22 cellular contexts compared by ENCODE assay signal in genomic region chr17:45828171-45829133, GRCh38. TPM values are rescaled to one million over a fixed set of nuclear protein-coding genes. Genes with fewer than 3 reads are reported as not detected.
DNase-seq lines count a peak whose midpoint lies in the region; ATAC-seq and TF ChIP-seq lines count a peak whose summit lies in the region.
"Had no signal": no experiment of that assay in that cellular context is flagged by ENCODE, and none has a peak within 500 bp of the region (broad histone marks: within the 10 kb centered on the region; RNA-seq: fewer than 3 reads in every experiment).

No MANE protein-coding gene starts in this region.

- H3K27me3 ChIP-seq in breast epithelium (no peaks in the 10 kb centered on the region), SJCRH30 (peaks cover 10% of the 10 kb centered on the region), endodermal cell (ENCODE audit: control insufficient read depth, insufficient read depth, low read length, poor library complexity, severe bottlenecking) (no peaks in the 10 kb centered on the region)

- no peak overlapping the region for H3K27ac ChIP-seq in breast epithelium
- H3K27ac ChIP-seq in SJCRH30: no peak overlapping the region
- no peak overlapping the region for H3K27ac ChIP-seq in endodermal cell (ENCODE audit: low read depth, low read length)
- H3K27ac ChIP-seq: A549 had no signal

- TF ChIP-seq POLR2A in breast epithelium (IDR thresholded peaks at IDR 0.05): no peak

- H3K36me3 Mint-ChIP-seq in MCF 10A (ENCODE audit: insufficient read depth, unreplicated experiment): no peaks in the 10 kb centered on the region
- no peaks in the 10 kb centered on the region for H3K36me3 Mint-ChIP-seq in endodermal cell (ENCODE audit: low read depth)
- H3K36me3 Mint-ChIP-seq in activated T-helper 2 cell treated with anti-CD3 and anti-CD28 coated beads, Interferon-gamma antibody, Interleukin-2, Interleukin-4, amounts not matched to agents 10 μg/mL and 5 μg/mL and 100 μg/mL, durations not matched to agents 14 hours and 24 hours and 36 hours (ENCODE audit: low read depth): no peaks in the 10 kb centered on the region
- no peaks in the 10 kb centered on the region for H3K36me3 Mint-ChIP-seq in activated CD8-positive, alpha-beta T cell treated with anti-CD3 and anti-CD28 coated beads for 36 hours (ENCODE audit: low read depth)
- H3K36me3 Mint-ChIP-seq: activated naive CD4-positive, alpha-beta T cell treated with anti-CD3 and anti-CD28 coated beads, Interleukin-2, amount 50 U/mL, for 72 hours; CD4-positive, CD25-positive, alpha-beta regulatory T cell had no signal

- ATAC-seq in GM18520 (IDR thresholded peaks at IDR 0.05; ENCODE audit: unreplicated experiment): no peak
- no peak for ATAC-seq in activated CD8-positive, alpha-beta T cell treated with anti-CD3 and anti-CD28 coated beads for 36 hours
- ATAC-seq: A549; activated naive CD4-positive, alpha-beta T cell treated with anti-CD3 and anti-CD28 coated beads, Interleukin-2, amount 50 U/mL, for 72 hours; mucosa of descending colon had no signal

- H3K9ac ChIP-seq in endodermal cell (ENCODE audit: extremely low read depth, low read length, poor library complexity, severe bottlenecking): no peak overlapping the region

- no TSS peak for BruUV-seq in MCF 10A (replicated peaks; lab: Mats Ljungman, UMichigan)

- H3K4me3 Mint-ChIP-seq in MCF 10A (ENCODE audit: unreplicated experiment) (no peak overlapping the region), endodermal cell (no peak overlapping the region)
- no peak overlapping the region for H3K4me3 Mint-ChIP-seq in activated T-helper 2 cell treated with anti-CD3 and anti-CD28 coated beads, Interferon-gamma antibody, Interleukin-2, Interleukin-4, amounts not matched to agents 10 μg/mL and 5 μg/mL and 100 μg/mL, durations not matched to agents 14 hours and 24 hours and 36 hours (ENCODE audit: low read depth)
- no peak overlapping the region for H3K4me3 Mint-ChIP-seq in activated CD8-positive, alpha-beta T cell treated with anti-CD3 and anti-CD28 coated beads for 36 hours
- H3K4me3 Mint-ChIP-seq: activated CD4-positive, alpha-beta T cell treated with anti-CD3 and anti-CD28 coated beads, Interleukin-2, amount 10 ng/mL, durations not matched to agents 7 days and 5 days; T-helper 2 cell treated with Interferon-gamma antibody and Interleukin-4, amounts not matched to agents 5 μg/mL and 100 μg/mL, for 36 hours had no signal

- H3K27me3 Mint-ChIP-seq in MCF 10A (ENCODE audit: insufficient read depth, unreplicated experiment) (peaks cover 35% of the 10 kb centered on the region), endodermal cell (ENCODE audit: insufficient read depth) (peaks cover 4% of the 10 kb centered on the region)
- no peaks in the 10 kb centered on the region for H3K27me3 Mint-ChIP-seq in activated T-helper 2 cell treated with anti-CD3 and anti-CD28 coated beads, Interferon-gamma antibody, Interleukin-2, Interleukin-4, amounts not matched to agents 10 μg/mL and 5 μg/mL and 100 μg/mL, durations not matched to agents 14 hours and 24 hours and 36 hours (ENCODE audit: low read depth)
- peaks cover 2% of the 10 kb centered on the region for H3K27me3 Mint-ChIP-seq in activated CD8-positive, alpha-beta T cell treated with anti-CD3 and anti-CD28 coated beads for 36 hours
- H3K27me3 Mint-ChIP-seq: activated CD4-positive, alpha-beta T cell treated with anti-CD3 and anti-CD28 coated beads, Interleukin-2, amount 10 ng/mL, durations not matched to agents 7 days and 5 days had no signal

- H3K27ac Mint-ChIP-seq in MCF 10A (ENCODE audit: low read depth, unreplicated experiment) (no peak overlapping the region), endodermal cell (no peak overlapping the region)
- no peak overlapping the region for H3K27ac Mint-ChIP-seq in activated T-helper 2 cell treated with anti-CD3 and anti-CD28 coated beads, Interferon-gamma antibody, Interleukin-2, Interleukin-4, amounts not matched to agents 10 μg/mL and 5 μg/mL and 100 μg/mL, durations not matched to agents 14 hours and 24 hours and 36 hours
- no peak overlapping the region for H3K27ac Mint-ChIP-seq in activated CD8-positive, alpha-beta T cell treated with anti-CD3 and anti-CD28 coated beads for 36 hours
- H3K27ac Mint-ChIP-seq: T-helper 2 cell treated with Interferon-gamma antibody and Interleukin-4, amounts not matched to agents 5 μg/mL and 100 μg/mL, for 36 hours had no signal

- intact Hi-C loops in MCF 10A (cut with micrococcal nuclease): no loop called here
- intact Hi-C loops in breast epithelium (cut with DNase I; ENCODE audit: low total_unique reads): no loop called here
- intact Hi-C loops in activated T-helper 2 cell treated with anti-CD3 and anti-CD28 coated beads, Interferon-gamma antibody, Interleukin-2, Interleukin-4, amounts not matched to agents 10 μg/mL and 5 μg/mL and 100 μg/mL, durations not matched to agents 14 hours and 24 hours and 36 hours (cut with micrococcal nuclease): no loop called here
- intact Hi-C loops in activated CD8-positive, alpha-beta T cell treated with anti-CD3 and anti-CD28 coated beads for 36 hours (cut with micrococcal nuclease): no loop called here

- H3K4me1 Mint-ChIP-seq in MCF 10A (ENCODE audit: insufficient read depth, unreplicated experiment) (no peaks in the 10 kb centered on the region), endodermal cell (no peaks in the 10 kb centered on the region)
- H3K4me1 Mint-ChIP-seq in activated T-helper 2 cell treated with anti-CD3 and anti-CD28 coated beads, Interferon-gamma antibody, Interleukin-2, Interleukin-4, amounts not matched to agents 10 μg/mL and 5 μg/mL and 100 μg/mL, durations not matched to agents 14 hours and 24 hours and 36 hours (ENCODE audit: low read depth): no peaks in the 10 kb centered on the region
- no peaks in the 10 kb centered on the region for H3K4me1 Mint-ChIP-seq in activated CD8-positive, alpha-beta T cell treated with anti-CD3 and anti-CD28 coated beads for 36 hours (ENCODE audit: low read depth)

- TF ChIP-seq CTCF in MCF 10A (IDR thresholded peaks at IDR 0.05; ENCODE audit: unreplicated experiment) (no peak), breast epithelium (IDR thresholded peaks at IDR 0.05) (no peak), endodermal cell (conservative IDR thresholded peaks at IDR 0.05) (peak; percentile 16)
- TF ChIP-seq CTCF in activated CD8-positive, alpha-beta T cell treated with anti-CD3 and anti-CD28 coated beads for 36 hours (IDR thresholded peaks at IDR 0.05): no peak

- no peak overlapping the region for H3K4me3 ChIP-seq in breast epithelium
- no peak overlapping the region for H3K4me3 ChIP-seq in SJCRH30
- H3K4me3 ChIP-seq in endodermal cell (ENCODE audit: low read length): no peak overlapping the region
- H3K4me3 ChIP-seq: A549, HAP-1, mucosa of descending colon had no signal

- DNase-seq in MCF 10A (ENCODE audit: unreplicated experiment): peak; percentile 30
- no peak for DNase-seq in breast epithelium (ENCODE audit: low spot score in 2 of 2)
- DNase-seq in SJCRH30: peak; percentile 76 to 79
- no peak for DNase-seq in endodermal cell
- DNase-seq in activated T-helper 2 cell treated with anti-CD3 and anti-CD28 coated beads, Interferon-gamma antibody, Interleukin-2, Interleukin-4, amounts not matched to agents 10 μg/mL and 5 μg/mL and 100 μg/mL, durations not matched to agents 14 hours and 24 hours and 36 hours (ENCODE audit: low spot score): no peak
- DNase-seq in NCI-H2196 (lab: John Stamatoyannopoulos, UW; ENCODE audit: unreplicated experiment): no peak
- no peak for DNase-seq in activated CD8-positive, alpha-beta T cell treated with anti-CD3 and anti-CD28 coated beads for 36 hours
- DNase-seq: activated CD4-positive, alpha-beta T cell treated with anti-CD3 and anti-CD28 coated beads, Interleukin-2, amount 10 ng/mL, durations not matched to agents 7 days and 5 days; activated T-cell treated with anti-CD3 and anti-CD28 coated beads for 4 hours; CD4-positive, CD25-positive, alpha-beta regulatory T cell; DMS79 treated with DMSO at 0.1 percent for 48 hours; MM.1S; mucosa of descending colon; NCI-H2081 treated with DMSO at 0.1 percent for 48 hours; stimulated activated CD4-positive, alpha-beta T cell treated with anti-CD3 and anti-CD28 coated beads, Interleukin-4, amount 100 ng/mL, for 24 hours had no signal

- no peaks in the 10 kb centered on the region for H3K4me1 ChIP-seq in breast epithelium
- H3K4me1 ChIP-seq in SJCRH30: peaks cover 12% of the 10 kb centered on the region
- no peaks in the 10 kb centered on the region for H3K4me1 ChIP-seq in endodermal cell (ENCODE audit: control insufficient read depth, insufficient read depth, low read length)
- H3K4me1 ChIP-seq: A549, HAP-1 had no signal

- H3K9me3 Mint-ChIP-seq in MCF 10A (ENCODE audit: unreplicated experiment) (no peaks in the 10 kb centered on the region), endodermal cell (no peaks in the 10 kb centered on the region)
- no peaks in the 10 kb centered on the region for H3K9me3 Mint-ChIP-seq in activated T-helper 2 cell treated with anti-CD3 and anti-CD28 coated beads, Interferon-gamma antibody, Interleukin-2, Interleukin-4, amounts not matched to agents 10 μg/mL and 5 μg/mL and 100 μg/mL, durations not matched to agents 14 hours and 24 hours and 36 hours
- H3K9me3 Mint-ChIP-seq in activated CD8-positive, alpha-beta T cell treated with anti-CD3 and anti-CD28 coated beads for 36 hours: no peaks in the 10 kb centered on the region
- H3K9me3 Mint-ChIP-seq: activated CD4-positive, alpha-beta T cell treated with anti-CD3 and anti-CD28 coated beads, Interleukin-2, amount 10 ng/mL, durations not matched to agents 7 days and 5 days; activated naive CD4-positive, alpha-beta T cell treated with anti-CD3 and anti-CD28 coated beads, Interleukin-2, amount 50 U/mL, for 72 hours; T-helper 2 cell treated with Interferon-gamma antibody and Interleukin-4, amounts not matched to agents 5 μg/mL and 100 μg/mL, for 36 hours had no signal

- H3K9me3 ChIP-seq in breast epithelium (no peaks in the 10 kb centered on the region), SJCRH30 (replicated peaks) (no peaks in the 10 kb centered on the region), endodermal cell (ENCODE audit: control insufficient read depth, low read length) (no peaks in the 10 kb centered on the region)
- H3K9me3 ChIP-seq: A549, HAP-1, mucosa of descending colon had no signal

- 85% methylated on average over 16 to 24 of the region's 24 CpGs for WGBS in endodermal cell (ENCODE audit: insufficient coverage in 1 of 2, insufficient read length in 1 of 2), 2 experiments

- CTCF ChIA-PET in MCF 10A (lab: Yijun Ruan, JAX): interaction anchor here (0.6 to 2.6 kb wide), 5 partner anchors 12 to 187 kb away, joined by 3 to 15 read pairs (median 5); no protein-coding TSS in a partner anchor
- CTCF ChIA-PET in activated CD8-positive, alpha-beta T cell treated with anti-CD3 and anti-CD28 coated beads for 36 hours (lab: Charles Lee): interaction anchor here (1.2 to 1.4 kb wide), 3 partner anchors 9 to 188 kb away, joined by 3 to 4 read pairs (median 4); no protein-coding TSS in a partner anchor

- POLR2A ChIA-PET in MCF 10A (lab: Yijun Ruan, JAX): interaction anchor here (1.0 kb wide), 1 partner anchor 184 kb away, joined by 3 read pairs; no protein-coding TSS in a partner anchor
- POLR2A ChIA-PET in activated CD8-positive, alpha-beta T cell treated with anti-CD3 and anti-CD28 coated beads for 36 hours (lab: Charles Lee): no interaction called here

- H3K36me3 ChIP-seq in breast epithelium (no peaks in the 10 kb centered on the region), SJCRH30 (no peaks in the 10 kb centered on the region), endodermal cell (ENCODE audit: control insufficient read depth, insufficient read depth, low read length) (no peaks in the 10 kb centered on the region)
- H3K36me3 ChIP-seq: HAP-1 had no signal

RNA-seq across cellular contexts. Expression of gene SPPL2C, which starts 16.2 kb away (rescaled TPM):
- total RNA-seq in MCF 10A (2022) (not detected in 2 replicates), breast epithelium (not detected), endodermal cell (not detected)
- total RNA-seq in SJCRH30 (2014; rRNA removed; shearing (Covaris generic)): not detected in 2 replicates
- polyA plus RNA-seq in endodermal cell (2013, experiment 1 of 2): not detected
- not detected for polyA plus RNA-seq in endodermal cell (2013, experiment 2 of 2)
- total RNA-seq in activated T-helper 2 cell treated with anti-CD3 and anti-CD28 coated beads, Interferon-gamma antibody, Interleukin-2, Interleukin-4, amounts not matched to agents 10 μg/mL and 5 μg/mL and 100 μg/mL, durations not matched to agents 14 hours and 24 hours and 36 hours: not detected in 2 replicates
- not detected for total RNA-seq in activated CD8-positive, alpha-beta T cell treated with anti-CD3 and anti-CD28 coated beads for 36 hours
- total RNA-seq: activated CD4-positive, alpha-beta T cell treated with anti-CD3 and anti-CD28 coated beads, Interleukin-2, amount 10 ng/mL, durations not matched to agents 7 days and 5 days; activated naive CD4-positive, alpha-beta T cell treated with anti-CD3 and anti-CD28 coated beads, Interleukin-2, amount 50 U/mL, for 72 hours; CD4-positive, CD25-positive, alpha-beta regulatory T cell; mucosa of descending colon; omental fat pad had no signal
- polyA plus RNA-seq: A549; CD4-positive, CD25-positive, alpha-beta regulatory T cell; thymus had no signal

RNA-seq across cellular contexts. Expression of gene CRHR1, which starts 44.3 kb away (rescaled TPM):
- not detected in 2 replicates for total RNA-seq in MCF 10A (2022)
- total RNA-seq in breast epithelium: 1 to 10 TPM in 2 of 3 donors, not detected in 1; 1.6 to 2.8 TPM
- total RNA-seq in SJCRH30 (2014; rRNA removed; shearing (Covaris generic)): not detected in 2 replicates
- total RNA-seq in endodermal cell: 1 to 10 TPM in 1 of 2 donors, under 1 TPM in 1; 0.81 to 1.8 TPM
- polyA plus RNA-seq in endodermal cell (2013, experiment 1 of 2): 2.8 TPM
- polyA plus RNA-seq in endodermal cell (2013, experiment 2 of 2): 0.54 TPM
- not detected in 2 replicates for total RNA-seq in activated T-helper 2 cell treated with anti-CD3 and anti-CD28 coated beads, Interferon-gamma antibody, Interleukin-2, Interleukin-4, amounts not matched to agents 10 μg/mL and 5 μg/mL and 100 μg/mL, durations not matched to agents 14 hours and 24 hours and 36 hours
- total RNA-seq in activated CD8-positive, alpha-beta T cell treated with anti-CD3 and anti-CD28 coated beads for 36 hours: not detected
- total RNA-seq: activated CD4-positive, alpha-beta T cell treated with anti-CD3 and anti-CD28 coated beads, Interleukin-2, amount 10 ng/mL, durations not matched to agents 7 days and 5 days; CD4-positive, CD25-positive, alpha-beta regulatory T cell; mucosa of descending colon; omental fat pad had no signal
- polyA plus RNA-seq: CD4-positive, CD25-positive, alpha-beta regulatory T cell had no signal

Comparison
In these comparisons a context has a peak if more than half of its experiments do, and no peak if none do; other contexts are left out.
1. DNase-seq: peak in MCF 10A (single experiment) and SJCRH30 (2 of 2); none in breast epithelium (0 of 2), endodermal cell (single experiment), activated T-helper 2 cell treated with anti-CD3 and anti-CD28 coated beads, Interferon-gamma antibody, Interleukin-2, Interleukin-4, amounts not matched to agents 10 μg/mL and 5 μg/mL and 100 μg/mL, durations not matched to agents 14 hours and 24 hours and 36 hours (single experiment), NCI-H2196 (single experiment) and activated CD8-positive, alpha-beta T cell treated with anti-CD3 and anti-CD28 coated beads for 36 hours (single experiment).